10 cellular contexts compared by ENCODE assay signal in genomic region chr5:132020568-132021339, GRCh38. TPM values are rescaled to one million over a fixed set of nuclear protein-coding genes. Genes with fewer than 3 reads are reported as not detected.
DNase-seq lines count a peak whose midpoint lies in the region; ATAC-seq and TF ChIP-seq lines count a peak whose summit lies in the region.
"Had no signal": no experiment of that assay in that cellular context is flagged by ENCODE, and none has a peak within 500 bp of the region (broad histone marks: within the 10 kb centered on the region; RNA-seq: fewer than 3 reads in every experiment).

No MANE protein-coding gene starts in this region.

- ATAC-seq in GM19023 (IDR thresholded peaks at IDR 0.05; ENCODE audit: unreplicated experiment), result peak; percentile 26
- ATAC-seq in HG02678 (IDR thresholded peaks at IDR 0.05; ENCODE audit: unreplicated experiment), result peak; percentile 9
- ATAC-seq in foreskin keratinocyte, result peak; percentile 60
- no peak for ATAC-seq in left lung

- no peaks in the 10 kb centered on the region for H3K36me3 ChIP-seq in left lung
- H3K36me3 ChIP-seq: pancreas had no signal

- H3K27me3 ChIP-seq in foreskin keratinocyte (peaks cover 42% of the 10 kb centered on the region), left lung (peaks cover 0 to 34% of the 10 kb centered on the region in 2 donors)
- H3K27me3 ChIP-seq: pancreas had no signal

- H3K4me1 ChIP-seq in foreskin keratinocyte (no peaks in the 10 kb centered on the region), left lung (no peaks in the 10 kb centered on the region)
- H3K4me1 ChIP-seq: pancreas had no signal

- intact Hi-C loops in left lung (cut with DNase I), result no loop called here

- DNase-seq in MV-4-11 (lab: John Stamatoyannopoulos, UW) (peak; percentile 58), foreskin keratinocyte (peak in 1 of 2 donors; percentile 62), left lung (no peak), RKO (ENCODE audit: low spot score) (no peak), NCI-H2227 treated with DMSO at 0.1 percent for 48 hours (lab: John Stamatoyannopoulos, UW) (no peak), NCI-H1930 (lab: John Stamatoyannopoulos, UW) (no peak)

- TF ChIP-seq CTCF in foreskin keratinocyte (conservative IDR thresholded peaks at IDR 0.05), result no peak
- TF ChIP-seq CTCF in left lung (IDR thresholded peaks at IDR 0.05), result no peak

- H3K27ac ChIP-seq in foreskin keratinocyte (no peak overlapping the region), left lung (no peak overlapping the region)
- H3K27ac ChIP-seq: pancreas had no signal

- H3K9me3 ChIP-seq in left lung, result no peaks in the 10 kb centered on the region
- H3K9me3 ChIP-seq: pancreas had no signal

- H3K4me3 ChIP-seq in left lung, result no peak overlapping the region
- H3K4me3 ChIP-seq: pancreas had no signal

RNA-seq across cellular contexts. Expression of gene ACSL6, which starts 9.3 kb away (rescaled TPM):
- total RNA-seq in foreskin keratinocyte (0.07 TPM in 2 replicates), left lung (1 to 10 TPM in 1 of 2 donors, under 1 TPM in 1; 0.68 to 1.1 TPM)
- polyA plus RNA-seq in foreskin keratinocyte, result 0.01 and 0.02 TPM in 2 replicates

RNA-seq across cellular contexts. Expression of gene IL3, which starts 39.7 kb away (rescaled TPM):
- total RNA-seq in foreskin keratinocyte, result not detected in 2 replicates
- polyA plus RNA-seq in foreskin keratinocyte, result not detected in 2 replicates
- not detected for total RNA-seq in left lung
- total RNA-seq: pancreas, subcutaneous adipose tissue had no signal
- polyA plus RNA-seq: pancreas had no signal

RNA-seq across cellular contexts. Expression of gene CSF2, which starts 52.8 kb away (rescaled TPM):
- total RNA-seq in foreskin keratinocyte, result 7.9 and 25.2 TPM in 2 replicates
- 9.7 and 30.4 TPM in 2 replicates for polyA plus RNA-seq in foreskin keratinocyte
- total RNA-seq in left lung, result 1 to 10 TPM; 4.6 to 5.1 TPM
- total RNA-seq: subcutaneous adipose tissue had no signal
- polyA plus RNA-seq: pancreas had no signal
